Comparison of ENCODE assay signal across 25 cellular contexts in the genomic region with DNA sequence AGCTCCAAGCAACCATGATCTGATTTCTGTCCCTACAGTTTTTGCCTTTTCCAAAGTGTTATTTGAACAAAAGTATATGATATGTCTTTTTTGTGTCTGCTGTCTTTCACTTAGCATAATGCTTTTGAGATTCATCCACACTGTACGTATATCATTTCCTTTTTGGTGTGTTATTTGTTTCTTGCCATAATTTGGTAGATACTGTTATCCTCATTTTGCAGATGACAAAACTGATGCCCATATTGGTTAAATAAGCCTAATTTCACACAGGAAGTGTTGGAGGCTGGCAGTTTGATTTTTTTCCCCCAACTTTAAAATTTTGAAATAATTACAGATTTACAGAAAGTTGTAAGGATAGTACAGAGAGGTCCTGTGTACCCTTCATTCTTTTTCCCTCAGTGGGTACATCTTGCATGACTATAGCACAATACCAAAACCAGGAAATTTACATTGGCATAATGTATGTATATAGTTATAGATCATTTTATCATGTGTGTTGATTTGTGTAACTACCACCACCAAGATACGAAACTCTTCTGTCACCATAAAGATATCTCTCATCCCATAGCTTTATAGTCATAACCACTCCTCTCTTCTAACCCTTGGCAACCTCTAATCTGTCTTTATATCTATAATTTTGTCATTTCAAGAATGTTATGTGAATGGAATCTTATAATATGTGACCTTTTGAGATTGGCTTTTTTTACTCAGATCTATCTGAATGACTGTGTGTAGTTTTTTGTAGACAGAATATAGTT. TPM values are rescaled to one million over a fixed set of nuclear protein-coding genes. Genes with fewer than 3 reads are reported as not detected.
DNase-seq lines count a peak whose midpoint lies in the region; ATAC-seq, FAIRE-seq and TF ChIP-seq lines count a peak whose summit lies in the region.
"Had no signal": no experiment of that assay in that cellular context is flagged by ENCODE, and none has a peak within 500 bp of the region (broad histone marks: within the 10 kb centered on the region; RNA-seq: fewer than 3 reads in every experiment).

No MANE protein-coding gene starts in this region.

- H3K36me3 ChIP-seq in CD4-positive, CD25-positive, alpha-beta regulatory T cell (ENCODE audit: control insufficient read depth, insufficient read depth, low read length), result peaks cover 64% of the 10 kb centered on the region
- H3K36me3 ChIP-seq in kidney (ENCODE audit: control insufficient read depth in 1 of 2, insufficient read depth in 2 of 2, low read length in 2 of 2), result no peaks in the 10 kb centered on the region

- no peak overlapping the region for H3K4me3 Mint-ChIP-seq in activated CD4-positive, alpha-beta T cell treated with anti-CD3 and anti-CD28 coated beads, Interleukin-2, amount 10 ng/mL, durations not matched to agents 24 days and 14 days
- peak overlapping the region in 3 of 4 donors; percentile 3 to 37 (median 12) for H3K4me3 Mint-ChIP-seq in CD4-positive, CD25-positive, alpha-beta regulatory T cell
- H3K4me3 Mint-ChIP-seq in activated T-helper 1 cell treated with anti-CD3 and anti-CD28 coated beads, Interleukin-12 subunit alpha, Interleukin-12 subunit beta, Interleukin-2, Interleukin-4 antibody, amounts not matched to agents 30 ng/mL and 10 ng/mL and 1 ng/mL, durations not matched to agents 14 hours and 24 hours and 36 hours, result no peak overlapping the region
- no peak overlapping the region for H3K4me3 Mint-ChIP-seq in Calu3 (ENCODE audit: low read depth, unreplicated experiment)
- H3K4me3 Mint-ChIP-seq: H9, mesothelial cell of epicardium had no signal

- H3K9me3 Mint-ChIP-seq in activated CD4-positive, alpha-beta T cell treated with anti-CD3 and anti-CD28 coated beads, Interleukin-2, amount 10 ng/mL, durations not matched to agents 24 days and 14 days, result peaks cover 15% of the 10 kb centered on the region
- peaks cover 0 to 13% (median 6%) of the 10 kb centered on the region in 7 donors for H3K9me3 Mint-ChIP-seq in CD4-positive, CD25-positive, alpha-beta regulatory T cell
- peaks cover 33% of the 10 kb centered on the region for H3K9me3 Mint-ChIP-seq in activated T-helper 1 cell treated with anti-CD3 and anti-CD28 coated beads, Interleukin-12 subunit alpha, Interleukin-12 subunit beta, Interleukin-2, Interleukin-4 antibody, amounts not matched to agents 30 ng/mL and 10 ng/mL and 1 ng/mL, durations not matched to agents 14 hours and 24 hours and 36 hours
- H3K9me3 Mint-ChIP-seq in Calu3 (ENCODE audit: low read depth, unreplicated experiment), result peaks cover 14% of the 10 kb centered on the region

- no peak for TF ChIP-seq CTCF in kidney (IDR thresholded peaks at IDR 0.05; ENCODE audit: borderline replicate concordance, extremely low read depth, insufficient read depth)
- TF ChIP-seq CTCF in Calu3 (IDR thresholded peaks at IDR 0.05; ENCODE audit: unreplicated experiment), result no peak

- CTCF ChIA-PET in Calu3 (lab: Charles Lee), result interaction anchor here (0.7 kb wide), 1 partner anchor 284 kb away, joined by 3 read pairs; no protein-coding TSS in a partner anchor

- peaks cover 5 to 21% of the 10 kb centered on the region in 2 experiments for H3K9me3 ChIP-seq in CD4-positive, CD25-positive, alpha-beta regulatory T cell (ENCODE audit: control insufficient read depth in 2 of 2, low read length in 2 of 2)
- H3K9me3 ChIP-seq in kidney (ENCODE audit: control insufficient read depth in 1 of 2, low read length in 2 of 2), result peaks cover 0 to 3% of the 10 kb centered on the region in 2 donors
- H3K9me3 ChIP-seq: body of pancreas had no signal

- no peak overlapping the region for H3K9ac ChIP-seq in kidney (ENCODE audit: low read length in 2 of 2)

- intact Hi-C loops in activated CD4-positive, alpha-beta T cell treated with anti-CD3 and anti-CD28 coated beads, Interleukin-2, amount 10 ng/mL, durations not matched to agents 24 days and 14 days (cut with micrococcal nuclease), result loop anchor here (1.0 kb wide), 4 partner anchors 10 to 42 kb away; no protein-coding TSS in a partner anchor
- intact Hi-C loops in activated T-helper 1 cell treated with anti-CD3 and anti-CD28 coated beads, Interleukin-12 subunit alpha, Interleukin-12 subunit beta, Interleukin-2, Interleukin-4 antibody, amounts not matched to agents 30 ng/mL and 10 ng/mL and 1 ng/mL, durations not matched to agents 14 hours and 24 hours and 36 hours (cut with micrococcal nuclease), result loop anchor here (1.0 to 10.0 kb wide), 6 partner anchors 10 to 1622 kb away; partner anchors contain the start of genes ATP1B3 and RASA2
- intact Hi-C loops in kidney (cut with DNase I), result no loop called here
- intact Hi-C loops in Calu3 (cut with micrococcal nuclease; ENCODE audit: unreplicated experiment), result no loop called here

- BruUV-seq in Calu3 (replicated peaks; lab: Mats Ljungman, UMichigan), result no TSS peak

- H3K4me1 ChIP-seq in CD4-positive, CD25-positive, alpha-beta regulatory T cell (ENCODE audit: control insufficient read depth, insufficient read depth, low read length, poor library complexity, severe bottlenecking), result peaks cover 22% of the 10 kb centered on the region
- no peaks in the 10 kb centered on the region for H3K4me1 ChIP-seq in kidney (ENCODE audit: control insufficient read depth in 1 of 2, insufficient read depth in 1 of 2, low read depth in 1 of 2, low read length in 2 of 2)
- H3K4me1 ChIP-seq: body of pancreas, SJCRH30, vagina had no signal

- no peak for ATAC-seq in CD4-positive, CD25-positive, alpha-beta regulatory T cell (ENCODE audit: low read depth in 2 of 2)
- ATAC-seq: body of pancreas had no signal

- H3K4me3 ChIP-seq in CD4-positive, CD25-positive, alpha-beta regulatory T cell (ENCODE audit: low read depth, low read length), result peak overlapping the region; percentile 20
- no peak overlapping the region for H3K4me3 ChIP-seq in kidney (ENCODE audit: low read length in 2 of 2)
- H3K4me3 ChIP-seq: body of pancreas, dorsolateral prefrontal cortex, SJCRH30, vagina had no signal

- peak overlapping the region; percentile 74 for H3K27ac Mint-ChIP-seq in activated CD4-positive, alpha-beta T cell treated with anti-CD3 and anti-CD28 coated beads, Interleukin-2, amount 10 ng/mL, durations not matched to agents 24 days and 14 days
- H3K27ac Mint-ChIP-seq in CD4-positive, CD25-positive, alpha-beta regulatory T cell, result peak overlapping the region; percentile 42 to 77 (median 75)
- H3K27ac Mint-ChIP-seq in activated T-helper 1 cell treated with anti-CD3 and anti-CD28 coated beads, Interleukin-12 subunit alpha, Interleukin-12 subunit beta, Interleukin-2, Interleukin-4 antibody, amounts not matched to agents 30 ng/mL and 10 ng/mL and 1 ng/mL, durations not matched to agents 14 hours and 24 hours and 36 hours, result peak overlapping the region; percentile 76
- H3K27ac Mint-ChIP-seq in Calu3 (ENCODE audit: unreplicated experiment), result no peak overlapping the region
- H3K27ac Mint-ChIP-seq: H9, mesothelial cell of epicardium had no signal

- no peaks in the 10 kb centered on the region for H3K27me3 Mint-ChIP-seq in activated CD4-positive, alpha-beta T cell treated with anti-CD3 and anti-CD28 coated beads, Interleukin-2, amount 10 ng/mL, durations not matched to agents 24 days and 14 days
- H3K27me3 Mint-ChIP-seq in CD4-positive, CD25-positive, alpha-beta regulatory T cell, result no peaks in the 10 kb centered on the region
- no peaks in the 10 kb centered on the region for H3K27me3 Mint-ChIP-seq in activated T-helper 1 cell treated with anti-CD3 and anti-CD28 coated beads, Interleukin-12 subunit alpha, Interleukin-12 subunit beta, Interleukin-2, Interleukin-4 antibody, amounts not matched to agents 30 ng/mL and 10 ng/mL and 1 ng/mL, durations not matched to agents 14 hours and 24 hours and 36 hours (ENCODE audit: insufficient read depth)
- H3K27me3 Mint-ChIP-seq in Calu3 (ENCODE audit: unreplicated experiment), result no peaks in the 10 kb centered on the region
- H3K27me3 Mint-ChIP-seq: naive B cell had no signal

- peak; percentile 3 for FAIRE-seq in kidney (lab: Jason Lieb, UNC)
- FAIRE-seq: keratinocyte had no signal

- peaks cover 31% of the 10 kb centered on the region for H3K4me1 Mint-ChIP-seq in activated CD4-positive, alpha-beta T cell treated with anti-CD3 and anti-CD28 coated beads, Interleukin-2, amount 10 ng/mL, durations not matched to agents 24 days and 14 days
- H3K4me1 Mint-ChIP-seq in CD4-positive, CD25-positive, alpha-beta regulatory T cell, result peaks cover 61 to 79% (median 62%) of the 10 kb centered on the region in 4 donors
- peaks cover 40% of the 10 kb centered on the region for H3K4me1 Mint-ChIP-seq in activated T-helper 1 cell treated with anti-CD3 and anti-CD28 coated beads, Interleukin-12 subunit alpha, Interleukin-12 subunit beta, Interleukin-2, Interleukin-4 antibody, amounts not matched to agents 30 ng/mL and 10 ng/mL and 1 ng/mL, durations not matched to agents 14 hours and 24 hours and 36 hours (ENCODE audit: low read depth)
- H3K4me1 Mint-ChIP-seq in Calu3 (ENCODE audit: low read depth, unreplicated experiment), result peaks cover 32% of the 10 kb centered on the region
- H3K4me1 Mint-ChIP-seq: mesothelial cell of epicardium had no signal

- H3K27me3 ChIP-seq in CD4-positive, CD25-positive, alpha-beta regulatory T cell (ENCODE audit: control insufficient read depth, insufficient read depth, low read length), result no peaks in the 10 kb centered on the region
- H3K27me3 ChIP-seq: body of pancreas, dorsolateral prefrontal cortex, SJCRH30, vagina had no signal

- H3K36me3 Mint-ChIP-seq in activated CD4-positive, alpha-beta T cell treated with anti-CD3 and anti-CD28 coated beads, Interleukin-2, amount 10 ng/mL, durations not matched to agents 24 days and 14 days (ENCODE audit: low read depth), result peaks cover 66% of the 10 kb centered on the region
- H3K36me3 Mint-ChIP-seq in CD4-positive, CD25-positive, alpha-beta regulatory T cell, result peaks cover 63% of the 10 kb centered on the region
- peaks cover 66% of the 10 kb centered on the region for H3K36me3 Mint-ChIP-seq in activated T-helper 1 cell treated with anti-CD3 and anti-CD28 coated beads, Interleukin-12 subunit alpha, Interleukin-12 subunit beta, Interleukin-2, Interleukin-4 antibody, amounts not matched to agents 30 ng/mL and 10 ng/mL and 1 ng/mL, durations not matched to agents 14 hours and 24 hours and 36 hours (ENCODE audit: low read depth)
- peaks cover 38% of the 10 kb centered on the region for H3K36me3 Mint-ChIP-seq in Calu3 (ENCODE audit: insufficient read depth, unreplicated experiment)

- peak overlapping the region; percentile 57 for H3K27ac ChIP-seq in CD4-positive, CD25-positive, alpha-beta regulatory T cell (ENCODE audit: insufficient read depth, low read length, poor library complexity, severe bottlenecking)
- no peak overlapping the region for H3K27ac ChIP-seq in kidney (ENCODE audit: low read depth in 2 of 2, low read length in 2 of 2)
- H3K27ac ChIP-seq: body of pancreas, dorsolateral prefrontal cortex, SJCRH30, vagina had no signal

- no peak for DNase-seq in activated CD4-positive, alpha-beta T cell treated with anti-CD3 and anti-CD28 coated beads, Interleukin-2, amount 10 ng/mL, durations not matched to agents 24 days and 14 days
- no peak for DNase-seq in activated CD4-positive, alpha-beta T cell treated with anti-CD3 and anti-CD28 coated beads for 4 hours
- no peak for DNase-seq in CD4-positive, CD25-positive, alpha-beta regulatory T cell
- no peak for DNase-seq in activated T-helper 1 cell treated with anti-CD3 and anti-CD28 coated beads, Interleukin-12 subunit alpha, Interleukin-12 subunit beta, Interleukin-2, Interleukin-4 antibody, amounts not matched to agents 30 ng/mL and 10 ng/mL and 1 ng/mL, durations not matched to agents 14 hours and 24 hours and 36 hours (ENCODE audit: low spot score)
- DNase-seq in kidney (no peak), Calu3 (no peak), putamen (ENCODE audit: low spot score) (no peak)
- no peak for DNase-seq in effector CD8-positive, alpha-beta T cell (lab: John Stamatoyannopoulos, UW)
- DNase-seq: AML-193; body of pancreas; cerebellar nuclear complex; DMS79; dorsolateral prefrontal cortex; GDM1; H9; naive B cell; NCI-H1694; NCI-H446 treated with DMSO at 0.1 percent for 48 hours; NCI-H82; SJCRH30; stimulated activated CD4-positive, alpha-beta T cell treated with anti-CD3 and anti-CD28 coated beads, Interleukin-15, amount 100 ng/mL, for 24 hours; stimulated activated naive CD4-positive, alpha-beta T cell treated with Interleukin-2 at 50 U/mL for 16 hours had no signal

RNA-seq across cellular contexts. Expression of gene RASA2, which starts 55.6 kb away (rescaled TPM):
- 28.0 and 30.2 TPM in 2 replicates for total RNA-seq in activated CD4-positive, alpha-beta T cell treated with anti-CD3 and anti-CD28 coated beads, Interleukin-2, amount 10 ng/mL, durations not matched to agents 24 days and 14 days
- total RNA-seq in CD4-positive, CD25-positive, alpha-beta regulatory T cell, result 93.5 TPM
- polyA plus RNA-seq in CD4-positive, CD25-positive, alpha-beta regulatory T cell, result 10 to 100 TPM; 46.5 to 72.5 (median 56.6) TPM
- 37.7 and 39.2 TPM in 2 replicates for total RNA-seq in activated T-helper 1 cell treated with anti-CD3 and anti-CD28 coated beads, Interleukin-12 subunit alpha, Interleukin-12 subunit beta, Interleukin-2, Interleukin-4 antibody, amounts not matched to agents 30 ng/mL and 10 ng/mL and 1 ng/mL, durations not matched to agents 14 hours and 24 hours and 36 hours
- total RNA-seq in kidney (29.8 TPM), Calu3 (2022) (29.2 and 37.4 TPM in 2 replicates)
- 2.2 TPM for polyA plus RNA-seq in kidney (ENCODE audit: insufficient read depth, low read depth, low replicate concordance)

Comparison
In these comparisons a context has a peak if more than half of its experiments do, and no peak if none do; other contexts are left out.
1. H3K4me3 Mint-ChIP-seq: peak in CD4-positive, CD25-positive, alpha-beta regulatory T cell (3 of 4); none in activated CD4-positive, alpha-beta T cell treated with anti-CD3 and anti-CD28 coated beads, Interleukin-2, amount 10 ng/mL, durations not matched to agents 24 days and 14 days (single experiment), activated T-helper 1 cell treated with anti-CD3 and anti-CD28 coated beads, Interleukin-12 subunit alpha, Interleukin-12 subunit beta, Interleukin-2, Interleukin-4 antibody, amounts not matched to agents 30 ng/mL and 10 ng/mL and 1 ng/mL, durations not matched to agents 14 hours and 24 hours and 36 hours (single experiment) and Calu3 (single experiment).
2. intact Hi-C loops: an anchor here in activated CD4-positive, alpha-beta T cell treated with anti-CD3 and anti-CD28 coated beads, Interleukin-2, amount 10 ng/mL, durations not matched to agents 24 days and 14 days (1.0 kb wide) and activated T-helper 1 cell treated with anti-CD3 and anti-CD28 coated beads, Interleukin-12 subunit alpha, Interleukin-12 subunit beta, Interleukin-2, Interleukin-4 antibody, amounts not matched to agents 30 ng/mL and 10 ng/mL and 1 ng/mL, durations not matched to agents 14 hours and 24 hours and 36 hours (1.0 to 10.0 kb wide); none called in kidney and Calu3.